ENCODE assay signal across 10 cellular contexts in genomic region chr2:224927011-224927410, GRCh38.
A peak's percentile ranks its signal among the peaks of the same experiment; 100 is the strongest.
DNase-seq lines count a peak whose midpoint lies in the region; ATAC-seq and TF ChIP-seq lines count a peak whose summit lies in the region.
"Had no signal": no experiment of that assay in that cellular context is flagged by ENCODE, and none has a peak within 500 bp of the region (broad histone marks: within the 10 kb centered on the region; RNA-seq: fewer than 3 reads in every experiment).

No MANE protein-coding gene starts in this region.

- peaks cover 97% of the 10 kb centered on the region for H3K4me1 Mint-ChIP-seq in activated naive CD4-positive, alpha-beta T cell treated with anti-CD3 and anti-CD28 coated beads for 36 hours (ENCODE audit: low read depth)
- peaks cover 99% of the 10 kb centered on the region for H3K4me1 Mint-ChIP-seq in activated T-helper 1 cell treated with anti-CD3 and anti-CD28 coated beads, Interleukin-12 subunit alpha, Interleukin-12 subunit beta, Interleukin-2, Interleukin-4 antibody, amounts not matched to agents 30 ng/mL and 10 ng/mL and 1 ng/mL, durations not matched to agents 14 hours and 24 hours and 36 hours (ENCODE audit: low read depth)

- CTCF ChIA-PET in activated naive CD4-positive, alpha-beta T cell treated with anti-CD3 and anti-CD28 coated beads for 36 hours (lab: Charles Lee): interaction anchor here (0.6 to 7.1 kb wide), 10 partner anchors 11 to 112 kb away, joined by 3 to 66 read pairs (median 5); no protein-coding TSS in a partner anchor

- peak overlapping the region; percentile 98 for H3K27ac Mint-ChIP-seq in activated naive CD4-positive, alpha-beta T cell treated with anti-CD3 and anti-CD28 coated beads for 36 hours
- H3K27ac Mint-ChIP-seq in activated T-helper 1 cell treated with anti-CD3 and anti-CD28 coated beads, Interleukin-12 subunit alpha, Interleukin-12 subunit beta, Interleukin-2, Interleukin-4 antibody, amounts not matched to agents 30 ng/mL and 10 ng/mL and 1 ng/mL, durations not matched to agents 14 hours and 24 hours and 36 hours: peak overlapping the region; percentile 99

- WGBS in thyroid gland, 2 donors: 66 to 70% methylated on average over 2 of the region's 2 CpGs

- H3K9me3 ChIP-seq in thyroid gland: no peaks in the 10 kb centered on the region

- no peak overlapping the region for H3K4me3 ChIP-seq in thyroid gland (replicated peaks in 1 of 3)

- TF ChIP-seq CTCF in thyroid gland (IDR thresholded peaks at IDR 0.05): no peak

- H3K4me1 ChIP-seq in thyroid gland: peaks cover 3 to 19% of the 10 kb centered on the region in 2 donors

- intact Hi-C loops in activated naive CD4-positive, alpha-beta T cell treated with anti-CD3 and anti-CD28 coated beads for 36 hours (cut with micrococcal nuclease): loop anchor here (2.0 to 5.0 kb wide), 8 partner anchors 342 to 1910 kb away; partner anchors contain the start of genes CUL3, MRPL44 and RHBDD1
- intact Hi-C loops in activated T-helper 1 cell treated with anti-CD3 and anti-CD28 coated beads, Interleukin-12 subunit alpha, Interleukin-12 subunit beta, Interleukin-2, Interleukin-4 antibody, amounts not matched to agents 30 ng/mL and 10 ng/mL and 1 ng/mL, durations not matched to agents 14 hours and 24 hours and 36 hours (cut with micrococcal nuclease): loop anchor here (1.0 kb wide), 1 partner anchor 30 kb away; no protein-coding TSS in a partner anchor
- intact Hi-C loops in thyroid gland (cut with DNase I): no loop called here

- DNase-seq in activated naive CD4-positive, alpha-beta T cell treated with anti-CD3 and anti-CD28 coated beads for 36 hours: no peak
- no peak for DNase-seq in activated naive CD4-positive, alpha-beta T cell treated with Interleukin-2 at 50 U/mL for 16 hours
- DNase-seq in activated T-helper 1 cell treated with anti-CD3 and anti-CD28 coated beads, Interleukin-12 subunit alpha, Interleukin-12 subunit beta, Interleukin-2, Interleukin-4 antibody, amounts not matched to agents 30 ng/mL and 10 ng/mL and 1 ng/mL, durations not matched to agents 14 hours and 24 hours and 36 hours (ENCODE audit: low spot score): no peak
- DNase-seq in left lobe of liver (ENCODE audit: low spot score) (no peak), thyroid gland (no peak)
- no peak for DNase-seq in activated CD8-positive, alpha-beta memory T cell treated with anti-CD3 and anti-CD28 coated beads, Interleukin-2, amount 50 U/mL, for 4 hours
- DNase-seq: left cardiac atrium, NCI-H524 treated with DMSO at 0.1 percent for 48 hours had no signal

- H3K4me3 Mint-ChIP-seq in activated naive CD4-positive, alpha-beta T cell treated with anti-CD3 and anti-CD28 coated beads for 36 hours: peak overlapping the region; percentile 58
- H3K4me3 Mint-ChIP-seq in activated T-helper 1 cell treated with anti-CD3 and anti-CD28 coated beads, Interleukin-12 subunit alpha, Interleukin-12 subunit beta, Interleukin-2, Interleukin-4 antibody, amounts not matched to agents 30 ng/mL and 10 ng/mL and 1 ng/mL, durations not matched to agents 14 hours and 24 hours and 36 hours: peak overlapping the region; percentile 56

- no peaks in the 10 kb centered on the region for H3K36me3 ChIP-seq in thyroid gland

- H3K36me3 Mint-ChIP-seq in activated naive CD4-positive, alpha-beta T cell treated with anti-CD3 and anti-CD28 coated beads for 36 hours (ENCODE audit: low read depth): peaks cover 69% of the 10 kb centered on the region
- H3K36me3 Mint-ChIP-seq in activated T-helper 1 cell treated with anti-CD3 and anti-CD28 coated beads, Interleukin-12 subunit alpha, Interleukin-12 subunit beta, Interleukin-2, Interleukin-4 antibody, amounts not matched to agents 30 ng/mL and 10 ng/mL and 1 ng/mL, durations not matched to agents 14 hours and 24 hours and 36 hours (ENCODE audit: low read depth): peaks cover 62% of the 10 kb centered on the region

- peak overlapping the region; percentile 10 to 45 (median 24) for H3K27ac ChIP-seq in thyroid gland

- TF ChIP-seq POLR2A in thyroid gland (IDR thresholded peaks at IDR 0.05): no peak

- ATAC-seq in left lobe of liver (peak; percentile 17), HG02759 (IDR thresholded peaks at IDR 0.05; ENCODE audit: unreplicated experiment) (no peak), GM18909 (IDR thresholded peaks at IDR 0.05; ENCODE audit: poor library complexity, unreplicated experiment) (no peak)

- H3K27me3 Mint-ChIP-seq in activated naive CD4-positive, alpha-beta T cell treated with anti-CD3 and anti-CD28 coated beads for 36 hours (ENCODE audit: low read depth): no peaks in the 10 kb centered on the region
- H3K27me3 Mint-ChIP-seq in activated T-helper 1 cell treated with anti-CD3 and anti-CD28 coated beads, Interleukin-12 subunit alpha, Interleukin-12 subunit beta, Interleukin-2, Interleukin-4 antibody, amounts not matched to agents 30 ng/mL and 10 ng/mL and 1 ng/mL, durations not matched to agents 14 hours and 24 hours and 36 hours (ENCODE audit: insufficient read depth): no peaks in the 10 kb centered on the region

- H3K27me3 ChIP-seq in thyroid gland: no peaks in the 10 kb centered on the region

- H3K9me3 Mint-ChIP-seq in activated naive CD4-positive, alpha-beta T cell treated with anti-CD3 and anti-CD28 coated beads for 36 hours: no peaks in the 10 kb centered on the region
- no peaks in the 10 kb centered on the region for H3K9me3 Mint-ChIP-seq in activated T-helper 1 cell treated with anti-CD3 and anti-CD28 coated beads, Interleukin-12 subunit alpha, Interleukin-12 subunit beta, Interleukin-2, Interleukin-4 antibody, amounts not matched to agents 30 ng/mL and 10 ng/mL and 1 ng/mL, durations not matched to agents 14 hours and 24 hours and 36 hours
